Comparison of ENCODE assay signal across 16 cellular contexts in genomic region chr12:123450636-123451035, GRCh38. TPM values are rescaled to one million over a fixed set of nuclear protein-coding genes. Genes with fewer than 3 reads are reported as not detected.
DNase-seq lines count a peak whose midpoint lies in the region; ATAC-seq and TF ChIP-seq lines count a peak whose summit lies in the region.
"Had no signal": no experiment of that assay in that cellular context is flagged by ENCODE, and none has a peak within 500 bp of the region (broad histone marks: within the 10 kb centered on the region; RNA-seq: fewer than 3 reads in every experiment).

No MANE protein-coding gene starts in this region.

- H3K4me3 ChIP-seq in trophoblast cell (ENCODE audit: low read depth, low read length) (no peak overlapping the region), vagina (no peak overlapping the region)
- H3K4me3 ChIP-seq: BLaER1 treated with 17β-estradiol and CSF1 and Interleukin-3, amounts not matched to agents 10 nM and 100 nM had no signal

- peaks cover 37% of the 10 kb centered on the region for H3K4me1 Mint-ChIP-seq in activated naive CD4-positive, alpha-beta T cell treated with anti-CD3 and anti-CD28 coated beads, Interleukin-2, amount 10 ng/mL, durations not matched to agents 7 days and 5 days
- peaks cover 26% of the 10 kb centered on the region for H3K4me1 Mint-ChIP-seq in dendritic cell treated with granulocyte-macrophage colony-stimulating factor and Interleukin-4, amounts not matched to agents 40 ng/mL and 50 ng/mL, for 4 days (ENCODE audit: low read depth)

- no peak overlapping the region for H4K8ac ChIP-seq in trophoblast cell (ENCODE audit: low read depth, low read length)

- H3K9me3 ChIP-seq in trophoblast cell (ENCODE audit: insufficient read depth, low read depth, low read length) (no peaks in the 10 kb centered on the region), vagina (no peaks in the 10 kb centered on the region)

- H2BK5ac ChIP-seq in trophoblast cell (ENCODE audit: low read depth, low read length, poor library complexity), result no peak overlapping the region

- H4K12ac ChIP-seq in trophoblast cell (ENCODE audit: low read depth, low read length), result no peak overlapping the region

- intact Hi-C loops in dendritic cell treated with granulocyte-macrophage colony-stimulating factor and Interleukin-4, amounts not matched to agents 40 ng/mL and 50 ng/mL, for 4 days (cut with micrococcal nuclease), result no loop called here
- intact Hi-C loops in vagina (cut with DNase I), result no loop called here

- H3K14ac ChIP-seq in trophoblast cell (ENCODE audit: low read length), result no peak overlapping the region

- H3K27ac Mint-ChIP-seq in activated naive CD4-positive, alpha-beta T cell treated with anti-CD3 and anti-CD28 coated beads, Interleukin-2, amount 10 ng/mL, durations not matched to agents 7 days and 5 days, result peak overlapping the region; percentile 24
- no peak overlapping the region for H3K27ac Mint-ChIP-seq in activated naive CD4-positive, alpha-beta T cell treated with anti-CD3 and anti-CD28 coated beads, Interleukin-2, amount 50 U/mL, for 72 hours
- H3K27ac Mint-ChIP-seq in dendritic cell treated with granulocyte-macrophage colony-stimulating factor and Interleukin-4, amounts not matched to agents 40 ng/mL and 50 ng/mL, for 4 days, result peak overlapping the region; percentile 98
- H3K27ac Mint-ChIP-seq: CD8-positive, alpha-beta T cell had no signal

- H3K4ac ChIP-seq in trophoblast cell (ENCODE audit: low read depth, low read length), result no peak overlapping the region

- no peak overlapping the region for H4K91ac ChIP-seq in trophoblast cell (ENCODE audit: low read depth, low read length)

- H2BK12ac ChIP-seq in trophoblast cell (ENCODE audit: low read length), result no peak overlapping the region

- H3K79me1 ChIP-seq in trophoblast cell (ENCODE audit: low read length), result peaks cover 2% of the 10 kb centered on the region

- no peak overlapping the region for H3K9ac ChIP-seq in trophoblast cell (ENCODE audit: low read length)
- H3K9ac ChIP-seq: BLaER1 treated with 17β-estradiol and CSF1 and Interleukin-3, amounts not matched to agents 10 nM and 100 nM had no signal

- H2AK5ac ChIP-seq in trophoblast cell (ENCODE audit: low read length), result no peak overlapping the region

- WGBS in trophoblast cell (ENCODE audit: extremely low coverage, insufficient coverage, insufficient read length), result no CpG with 5 or more reads among the region's 9 CpGs

- H3K4me1 ChIP-seq in trophoblast cell (ENCODE audit: control insufficient read depth in 1 of 2, insufficient read depth in 2 of 2, low read length in 2 of 2) (peaks cover 5% of the 10 kb centered on the region in 2 experiments), vagina (peaks cover 10% of the 10 kb centered on the region)

- H3K36me3 ChIP-seq in trophoblast cell (ENCODE audit: control insufficient read depth in 1 of 2, insufficient read depth in 2 of 2, low read length in 2 of 2), result no peaks in the 10 kb centered on the region
- H3K36me3 ChIP-seq in vagina, result no peaks in the 10 kb centered on the region
- H3K36me3 ChIP-seq: BLaER1 treated with 17β-estradiol and CSF1 and Interleukin-3, amounts not matched to agents 10 nM and 100 nM had no signal

- no peak for TF ChIP-seq CTCF in vagina (IDR thresholded peaks at IDR 0.05)

- CTCF ChIA-PET in activated naive CD4-positive, alpha-beta T cell treated with anti-CD3 and anti-CD28 coated beads, Interleukin-2, amount 10 ng/mL, durations not matched to agents 7 days and 5 days (lab: Charles Lee), result no interaction called here

- no peaks in the 10 kb centered on the region for H3K27me3 Mint-ChIP-seq in activated naive CD4-positive, alpha-beta T cell treated with anti-CD3 and anti-CD28 coated beads, Interleukin-2, amount 10 ng/mL, durations not matched to agents 7 days and 5 days
- no peaks in the 10 kb centered on the region for H3K27me3 Mint-ChIP-seq in dendritic cell treated with granulocyte-macrophage colony-stimulating factor and Interleukin-4, amounts not matched to agents 40 ng/mL and 50 ng/mL, for 4 days

- H3K4me2 ChIP-seq in trophoblast cell (ENCODE audit: low read length), result no peak overlapping the region
- H3K4me2 ChIP-seq: BLaER1 treated with 17β-estradiol and CSF1 and Interleukin-3, amounts not matched to agents 10 nM and 100 nM had no signal

- no peak overlapping the region for H2BK120ac ChIP-seq in trophoblast cell (ENCODE audit: insufficient read depth, low read length, poor library complexity)

- no peak for ATAC-seq in activated naive CD4-positive, alpha-beta T cell treated with anti-CD3 and anti-CD28 coated beads, Interleukin-2, amount 50 U/mL, for 72 hours
- ATAC-seq: CD8-positive, alpha-beta T cell had no signal

- DNase-seq in activated naive CD4-positive, alpha-beta T cell treated with anti-CD3 and anti-CD28 coated beads, Interleukin-2, amount 10 ng/mL, durations not matched to agents 7 days and 5 days, result no peak
- DNase-seq in activated naive CD4-positive, alpha-beta T cell treated with anti-CD3 and anti-CD28 coated beads, Interleukin-2, amount 50 U/mL, for 72 hours (ENCODE audit: low spot score in 2 of 2), result no peak
- DNase-seq in trophoblast cell, result peak; percentile 77 to 83
- no peak for DNase-seq in T1000 (lab: John Stamatoyannopoulos, UW)
- DNase-seq in stimulated activated CD4-positive, alpha-beta T cell treated with anti-CD3 and anti-CD28 coated beads, Interleukin-4, amount 100 ng/mL, for 1 hour, result no peak
- no peak for DNase-seq in vagina (ENCODE audit: extremely low spot score in 2 of 2)
- DNase-seq: ACHN; CD8-positive, alpha-beta T cell; COR-L47; DMS153; DMS79 treated with DMSO at 0.1 percent for 48 hours; EL; GOT3; H9 had no signal

- H3K27me3 ChIP-seq in trophoblast cell (ENCODE audit: insufficient read depth, low read length) (no peaks in the 10 kb centered on the region), vagina (no peaks in the 10 kb centered on the region)
- H3K27me3 ChIP-seq: BLaER1 treated with 17β-estradiol and CSF1 and Interleukin-3, amounts not matched to agents 10 nM and 100 nM had no signal

- TF ChIP-seq POLR2A in vagina (IDR thresholded peaks at IDR 0.05), result no peak

- no peaks in the 10 kb centered on the region for H3K9me3 Mint-ChIP-seq in activated naive CD4-positive, alpha-beta T cell treated with anti-CD3 and anti-CD28 coated beads, Interleukin-2, amount 10 ng/mL, durations not matched to agents 7 days and 5 days
- H3K9me3 Mint-ChIP-seq in activated naive CD4-positive, alpha-beta T cell treated with anti-CD3 and anti-CD28 coated beads, Interleukin-2, amount 50 U/mL, for 72 hours, result peaks cover 0 to 4% of the 10 kb centered on the region in 2 donors
- H3K9me3 Mint-ChIP-seq in dendritic cell treated with granulocyte-macrophage colony-stimulating factor and Interleukin-4, amounts not matched to agents 40 ng/mL and 50 ng/mL, for 4 days, result no peaks in the 10 kb centered on the region
- H3K9me3 Mint-ChIP-seq: CD8-positive, alpha-beta T cell; H9 had no signal

- no peak overlapping the region for H3K18ac ChIP-seq in trophoblast cell (ENCODE audit: low read length)

- H3K36me3 Mint-ChIP-seq in activated naive CD4-positive, alpha-beta T cell treated with anti-CD3 and anti-CD28 coated beads, Interleukin-2, amount 10 ng/mL, durations not matched to agents 7 days and 5 days, result peaks cover 2% of the 10 kb centered on the region
- no peaks in the 10 kb centered on the region for H3K36me3 Mint-ChIP-seq in activated naive CD4-positive, alpha-beta T cell treated with anti-CD3 and anti-CD28 coated beads, Interleukin-2, amount 50 U/mL, for 72 hours
- H3K36me3 Mint-ChIP-seq in dendritic cell treated with granulocyte-macrophage colony-stimulating factor and Interleukin-4, amounts not matched to agents 40 ng/mL and 50 ng/mL, for 4 days (ENCODE audit: low read depth), result peaks cover 5% of the 10 kb centered on the region

- no peak overlapping the region for H3K23ac ChIP-seq in trophoblast cell (ENCODE audit: low read length)

- no peak overlapping the region for H2AFZ ChIP-seq in trophoblast cell (ENCODE audit: insufficient read depth, low read length, poor library complexity)

- H3K27ac ChIP-seq in trophoblast cell (ENCODE audit: low read depth, low read length) (no peak overlapping the region), vagina (no peak overlapping the region)

- H3K79me2 ChIP-seq in trophoblast cell (ENCODE audit: control insufficient read depth, insufficient read depth, low read length, poor library complexity), result peaks cover 2% of the 10 kb centered on the region

- H3K4me3 Mint-ChIP-seq in activated naive CD4-positive, alpha-beta T cell treated with anti-CD3 and anti-CD28 coated beads, Interleukin-2, amount 10 ng/mL, durations not matched to agents 7 days and 5 days, result no peak overlapping the region
- no peak overlapping the region for H3K4me3 Mint-ChIP-seq in dendritic cell treated with granulocyte-macrophage colony-stimulating factor and Interleukin-4, amounts not matched to agents 40 ng/mL and 50 ng/mL, for 4 days
- H3K4me3 Mint-ChIP-seq: CD8-positive, alpha-beta T cell; H9 had no signal

RNA-seq across cellular contexts. Expression of gene SNRNP35, which starts 7.3 kb away (rescaled TPM):
- total RNA-seq in activated naive CD4-positive, alpha-beta T cell treated with anti-CD3 and anti-CD28 coated beads, Interleukin-2, amount 50 U/mL, for 72 hours, result 10 to 100 TPM; 20.9 to 26.4 TPM
- 15.1 and 15.4 TPM in 2 replicates for polyA plus RNA-seq in trophoblast cell (2013)
- 16.9 TPM for total RNA-seq in vagina

RNA-seq across cellular contexts. Expression of gene RILPL2, which starts 14.2 kb away (rescaled TPM):
- total RNA-seq in activated naive CD4-positive, alpha-beta T cell treated with anti-CD3 and anti-CD28 coated beads, Interleukin-2, amount 50 U/mL, for 72 hours, result 10 to 100 TPM in 1 of 2 donors, 1 to 10 TPM in 1; 8.6 to 11.2 TPM
- 4.1 and 4.7 TPM in 2 replicates for polyA plus RNA-seq in trophoblast cell (2013)
- 9.6 TPM for total RNA-seq in vagina

Comparison
In these comparisons a context has a peak if more than half of its experiments do, and no peak if none do; other contexts are left out.
1. H3K27ac Mint-ChIP-seq: peak in activated naive CD4-positive, alpha-beta T cell treated with anti-CD3 and anti-CD28 coated beads, Interleukin-2, amount 10 ng/mL, durations not matched to agents 7 days and 5 days (single experiment) and dendritic cell treated with granulocyte-macrophage colony-stimulating factor and Interleukin-4, amounts not matched to agents 40 ng/mL and 50 ng/mL, for 4 days (single experiment); none in activated naive CD4-positive, alpha-beta T cell treated with anti-CD3 and anti-CD28 coated beads, Interleukin-2, amount 50 U/mL, for 72 hours (0 of 2).
2. DNase-seq: peak in trophoblast cell (2 of 2); none in activated naive CD4-positive, alpha-beta T cell treated with anti-CD3 and anti-CD28 coated beads, Interleukin-2, amount 10 ng/mL, durations not matched to agents 7 days and 5 days (single experiment), activated naive CD4-positive, alpha-beta T cell treated with anti-CD3 and anti-CD28 coated beads, Interleukin-2, amount 50 U/mL, for 72 hours (0 of 2), T1000 (single experiment), stimulated activated CD4-positive, alpha-beta T cell treated with anti-CD3 and anti-CD28 coated beads, Interleukin-4, amount 100 ng/mL, for 1 hour (single experiment) and vagina (0 of 2).